ENCODE assay signal across 15 cellular contexts in genomic region chr3:129554356-129555120, GRCh38. TPM values are rescaled to one million over a fixed set of nuclear protein-coding genes. Genes with fewer than 3 reads are reported as not detected.
DNase-seq lines count a peak whose midpoint lies in the region; ATAC-seq and TF ChIP-seq lines count a peak whose summit lies in the region.
"Had no signal": no experiment of that assay in that cellular context is flagged by ENCODE, and none has a peak within 500 bp of the region (broad histone marks: within the 10 kb centered on the region; RNA-seq: fewer than 3 reads in every experiment).

No MANE protein-coding gene starts in this region.

- H3K27ac Mint-ChIP-seq in nephron progenitor cell: peak overlapping the region; percentile 75
- no peak overlapping the region for H3K27ac Mint-ChIP-seq in activated CD8-positive, alpha-beta memory T cell treated with anti-CD3 and anti-CD28 coated beads, Interleukin-2, amount 10 ng/mL, durations not matched to agents 7 days and 5 days
- H3K27ac Mint-ChIP-seq: activated T-cell treated with anti-CD3 and anti-CD28 coated beads, Interleukin-2, amount 50 U/mL, for 72 hours; CD4-positive, CD25-positive, alpha-beta regulatory T cell had no signal

- TF ChIP-seq CTCF in choroid plexus epithelial cell (conservative IDR thresholded peaks at IDR 0.05; ENCODE audit: low read depth, low read length) (no peak), nephron progenitor cell (IDR thresholded peaks at IDR 0.05) (no peak)

- no peaks in the 10 kb centered on the region for H3K9me3 Mint-ChIP-seq in nephron progenitor cell
- no peaks in the 10 kb centered on the region for H3K9me3 Mint-ChIP-seq in activated CD8-positive, alpha-beta memory T cell treated with anti-CD3 and anti-CD28 coated beads, Interleukin-2, amount 10 ng/mL, durations not matched to agents 7 days and 5 days (ENCODE audit: low read depth)
- H3K9me3 Mint-ChIP-seq: activated T-cell treated with anti-CD3 and anti-CD28 coated beads, Interleukin-2, amount 50 U/mL, for 72 hours; CD4-positive, CD25-positive, alpha-beta regulatory T cell had no signal

- H3K4me1 Mint-ChIP-seq in nephron progenitor cell: peaks cover 70% of the 10 kb centered on the region
- H3K4me1 Mint-ChIP-seq in activated CD8-positive, alpha-beta memory T cell treated with anti-CD3 and anti-CD28 coated beads, Interleukin-2, amount 10 ng/mL, durations not matched to agents 7 days and 5 days: peaks cover 27% of the 10 kb centered on the region

- H3K4me3 Mint-ChIP-seq in nephron progenitor cell: no peak overlapping the region
- H3K4me3 Mint-ChIP-seq in activated CD8-positive, alpha-beta memory T cell treated with anti-CD3 and anti-CD28 coated beads, Interleukin-2, amount 10 ng/mL, durations not matched to agents 7 days and 5 days: no peak overlapping the region
- H3K4me3 Mint-ChIP-seq: CD4-positive, CD25-positive, alpha-beta regulatory T cell had no signal

- ATAC-seq in HG03039 (IDR thresholded peaks at IDR 0.05; ENCODE audit: unreplicated experiment) (no peak), GM18861 (IDR thresholded peaks at IDR 0.05; ENCODE audit: unreplicated experiment) (no peak)
- no peak for ATAC-seq in activated CD8-positive, alpha-beta memory T cell treated with anti-CD3 and anti-CD28 coated beads, Interleukin-2, amount 10 ng/mL, durations not matched to agents 7 days and 5 days
- ATAC-seq: activated T-cell treated with anti-CD3 and anti-CD28 coated beads, Interleukin-2, amount 50 U/mL, for 72 hours had no signal

- peaks cover 6% of the 10 kb centered on the region for H3K36me3 Mint-ChIP-seq in nephron progenitor cell (ENCODE audit: low read depth)
- no peaks in the 10 kb centered on the region for H3K36me3 Mint-ChIP-seq in activated CD8-positive, alpha-beta memory T cell treated with anti-CD3 and anti-CD28 coated beads, Interleukin-2, amount 10 ng/mL, durations not matched to agents 7 days and 5 days
- H3K36me3 Mint-ChIP-seq: CD4-positive, CD25-positive, alpha-beta regulatory T cell had no signal

- no peak overlapping the region for H3K4me3 ChIP-seq in choroid plexus epithelial cell (ENCODE audit: low read depth, low read length)
- H3K4me3 ChIP-seq: left lung, Peyer's patch, thoracic aorta had no signal

- DNase-seq in ELF-1 (ENCODE audit: low read depth, low spot score): peak; percentile 20
- DNase-seq in NCI-H1694 treated with DMSO at 0.1 percent for 48 hours (lab: John Stamatoyannopoulos, UW): peak; percentile 35
- peak; percentile 54 for DNase-seq in choroid plexus epithelial cell (ENCODE audit: low read depth)
- no peak for DNase-seq in nephron progenitor cell
- no peak for DNase-seq in activated CD8-positive, alpha-beta memory T cell treated with anti-CD3 and anti-CD28 coated beads, Interleukin-2, amount 10 ng/mL, durations not matched to agents 7 days and 5 days
- DNase-seq in activated naive CD4-positive, alpha-beta T cell (lab: John Stamatoyannopoulos, UW): no peak
- DNase-seq: CD4-positive, CD25-positive, alpha-beta regulatory T cell; NCI-H1105 had no signal

- H3K27me3 Mint-ChIP-seq in nephron progenitor cell (ENCODE audit: low read depth, poor library complexity): no peaks in the 10 kb centered on the region
- peaks cover 16% of the 10 kb centered on the region for H3K27me3 Mint-ChIP-seq in activated CD8-positive, alpha-beta memory T cell treated with anti-CD3 and anti-CD28 coated beads, Interleukin-2, amount 10 ng/mL, durations not matched to agents 7 days and 5 days

- CTCF ChIA-PET in activated CD8-positive, alpha-beta memory T cell treated with anti-CD3 and anti-CD28 coated beads, Interleukin-2, amount 10 ng/mL, durations not matched to agents 7 days and 5 days (lab: Charles Lee): interaction anchor here (0.8 to 1.3 kb wide), 5 partner anchors 15 to 155 kb away, joined by 3 to 4 read pairs (median 3); no protein-coding TSS in a partner anchor

RNA-seq across cellular contexts. Expression of gene H1-8, which starts 11.6 kb away (rescaled TPM):
- total RNA-seq in activated CD8-positive, alpha-beta memory T cell treated with anti-CD3 and anti-CD28 coated beads, Interleukin-2, amount 10 ng/mL, durations not matched to agents 7 days and 5 days: not detected
- total RNA-seq: activated T-cell treated with anti-CD3 and anti-CD28 coated beads, Interleukin-2, amount 50 U/mL, for 72 hours; CD4-positive, CD25-positive, alpha-beta regulatory T cell; left lung; Peyer's patch; pulmonary artery endothelial cell; thoracic aorta had no signal

RNA-seq across cellular contexts. Expression of gene RHO, which starts 26.1 kb away (rescaled TPM):
- total RNA-seq in activated CD8-positive, alpha-beta memory T cell treated with anti-CD3 and anti-CD28 coated beads, Interleukin-2, amount 10 ng/mL, durations not matched to agents 7 days and 5 days: not detected
- total RNA-seq: activated T-cell treated with anti-CD3 and anti-CD28 coated beads, Interleukin-2, amount 50 U/mL, for 72 hours; CD4-positive, CD25-positive, alpha-beta regulatory T cell; left lung; Peyer's patch; pulmonary artery endothelial cell; thoracic aorta had no signal

RNA-seq across cellular contexts. Expression of gene PLXND1, which starts 51.9 kb away (rescaled TPM):
- 1 to 10 TPM; 1.1 to 3.0 TPM for total RNA-seq in activated CD8-positive, alpha-beta memory T cell treated with anti-CD3 and anti-CD28 coated beads, Interleukin-2, amount 10 ng/mL, durations not matched to agents 7 days and 5 days

Comparison
In these comparisons a context has a peak if more than half of its experiments do, and no peak if none do; other contexts are left out.
1. DNase-seq: peak in ELF-1 (single experiment), NCI-H1694 treated with DMSO at 0.1 percent for 48 hours (single experiment) and choroid plexus epithelial cell (single experiment); none in nephron progenitor cell (single experiment), activated CD8-positive, alpha-beta memory T cell treated with anti-CD3 and anti-CD28 coated beads, Interleukin-2, amount 10 ng/mL, durations not matched to agents 7 days and 5 days (single experiment) and activated naive CD4-positive, alpha-beta T cell (0 of 4).